ENCODE assay signal across 12 cellular contexts in the genomic region with DNA sequence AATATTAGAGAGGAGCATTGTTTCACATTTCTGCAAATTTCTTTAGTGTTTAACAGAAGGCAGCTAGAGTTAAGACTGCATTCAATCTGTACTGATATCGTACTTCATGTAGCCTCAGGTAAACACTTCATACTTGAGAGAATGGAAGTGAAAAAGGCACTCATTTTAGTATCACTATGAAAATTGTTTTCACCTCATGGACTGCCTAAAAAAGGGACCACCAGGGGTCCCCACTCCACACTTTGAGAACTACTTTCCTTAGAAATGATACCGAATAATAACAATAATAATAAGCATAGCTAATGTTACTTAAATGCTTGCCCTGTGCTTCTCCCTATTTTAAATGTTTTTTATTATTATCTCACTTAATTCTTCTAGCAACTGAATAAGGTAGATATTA.
DNase-seq lines count a peak whose midpoint lies in the region; ATAC-seq and TF ChIP-seq lines count a peak whose summit lies in the region.
"Had no signal": no experiment of that assay in that cellular context is flagged by ENCODE, and none has a peak within 500 bp of the region (broad histone marks: within the 10 kb centered on the region; RNA-seq: fewer than 3 reads in every experiment).

No MANE protein-coding gene starts in this region.

- no peaks in the 10 kb centered on the region for H4K20me1 ChIP-seq in Karpas-422 (ENCODE audit: insufficient read depth, low read depth, low read length)

- H3K4me3 ChIP-seq in AG10803 (ENCODE audit: low read length), result no peak overlapping the region
- no peak overlapping the region for H3K4me3 ChIP-seq in Karpas-422 (ENCODE audit: low read length)
- H3K4me3 ChIP-seq in spleen, result no peak overlapping the region
- H3K4me3 ChIP-seq: body of pancreas, ovary had no signal

- no peaks in the 10 kb centered on the region for H3K9me2 ChIP-seq in Karpas-422 (replicated peaks; ENCODE audit: insufficient read depth, low read length)

- no peaks in the 10 kb centered on the region for H3K9me3 ChIP-seq in Karpas-422 (ENCODE audit: low read length)
- H3K9me3 ChIP-seq in spleen, result no peaks in the 10 kb centered on the region
- H3K9me3 ChIP-seq: body of pancreas, ovary had no signal

- H3K79me2 ChIP-seq in Karpas-422 (ENCODE audit: low read length), result no peaks in the 10 kb centered on the region

- H3K27ac ChIP-seq in Karpas-422 (ENCODE audit: low read length) (no peak overlapping the region), spleen (no peak overlapping the region)
- H3K27ac ChIP-seq: body of pancreas, ovary had no signal

- ATAC-seq in GM18498 (IDR thresholded peaks at IDR 0.05; ENCODE audit: unreplicated experiment), result no peak
- ATAC-seq: body of pancreas had no signal

- H3K36me3 ChIP-seq in Karpas-422 (ENCODE audit: insufficient read depth, low read length) (no peaks in the 10 kb centered on the region), spleen (no peaks in the 10 kb centered on the region)
- H3K36me3 ChIP-seq: ovary had no signal

- H3K4me1 ChIP-seq in Karpas-422 (ENCODE audit: low read length), result no peaks in the 10 kb centered on the region
- no peaks in the 10 kb centered on the region for H3K4me1 ChIP-seq in spleen
- H3K4me1 ChIP-seq: body of pancreas had no signal

- TF ChIP-seq POLR2A in spleen (IDR thresholded peaks at IDR 0.05), result no peak

- intact Hi-C loops in spleen (cut with DNase I; ENCODE audit: low total_unique reads), result no loop called here

- no peak overlapping the region for H3K4me2 ChIP-seq in Karpas-422 (ENCODE audit: low read depth, low read length, poor library complexity, severe bottlenecking)

- H2AFZ ChIP-seq in Karpas-422 (ENCODE audit: low read length), result no peak overlapping the region

- H3K27me3 ChIP-seq in Karpas-422 (ENCODE audit: low read length) (no peaks in the 10 kb centered on the region), spleen (replicated peaks in 1 of 7) (peaks cover 0 to 4% (median 0%) of the 10 kb centered on the region in 7 donors)
- H3K27me3 ChIP-seq: body of pancreas, ovary had no signal

- H3K9ac ChIP-seq in Karpas-422 (ENCODE audit: low read length), result no peak overlapping the region

- 54 to 70% (median 61%) methylated on average over 2 of the region's 2 CpGs for WGBS in spleen, 5 donors

- TF ChIP-seq CTCF in AG10803 (conservative IDR thresholded peaks at IDR 0.05; ENCODE audit: low read length), result peak; percentile 55
- peak in 3 of 11 experiments; percentile 18 to 25 (median 22) for TF ChIP-seq CTCF in spleen (IDR thresholded peaks at IDR 0.05 in 8 of 11, conservative IDR thresholded peaks at IDR 0.05 in 3 of 11)

- DNase-seq in AG10803 (ENCODE audit: low read depth) (no peak), Karpas-422 (peak; percentile 40), astrocyte of the hippocampus (ENCODE audit: low read depth, low spot score) (peak; percentile 40), lung microvascular endothelial cell (ENCODE audit: low read depth in 2 of 2) (peak; percentile 55 to 64), amniotic stem cell (lab: John Stamatoyannopoulos, UW) (no peak), spleen (no peak)
- no peak for DNase-seq in activated CD8-positive, alpha-beta memory T cell treated with anti-CD3 and anti-CD28 coated beads, Interleukin-2, amount 50 U/mL, for 48 hours
- DNase-seq: activated CD4-positive, alpha-beta T cell treated with anti-CD3 and anti-CD28 coated beads, Interleukin-2, amount 50 U/mL, for 48 hours; KG1 had no signal

Comparison
In these comparisons a context has a peak if more than half of its experiments do, and no peak if none do; other contexts are left out.
1. DNase-seq: peak in Karpas-422 (single experiment), astrocyte of the hippocampus (single experiment) and lung microvascular endothelial cell (2 of 2); none in AG10803 (single experiment), activated CD8-positive, alpha-beta memory T cell treated with anti-CD3 and anti-CD28 coated beads, Interleukin-2, amount 50 U/mL, for 48 hours (single experiment), amniotic stem cell (single experiment) and spleen (single experiment).